In the genomic region with DNA sequence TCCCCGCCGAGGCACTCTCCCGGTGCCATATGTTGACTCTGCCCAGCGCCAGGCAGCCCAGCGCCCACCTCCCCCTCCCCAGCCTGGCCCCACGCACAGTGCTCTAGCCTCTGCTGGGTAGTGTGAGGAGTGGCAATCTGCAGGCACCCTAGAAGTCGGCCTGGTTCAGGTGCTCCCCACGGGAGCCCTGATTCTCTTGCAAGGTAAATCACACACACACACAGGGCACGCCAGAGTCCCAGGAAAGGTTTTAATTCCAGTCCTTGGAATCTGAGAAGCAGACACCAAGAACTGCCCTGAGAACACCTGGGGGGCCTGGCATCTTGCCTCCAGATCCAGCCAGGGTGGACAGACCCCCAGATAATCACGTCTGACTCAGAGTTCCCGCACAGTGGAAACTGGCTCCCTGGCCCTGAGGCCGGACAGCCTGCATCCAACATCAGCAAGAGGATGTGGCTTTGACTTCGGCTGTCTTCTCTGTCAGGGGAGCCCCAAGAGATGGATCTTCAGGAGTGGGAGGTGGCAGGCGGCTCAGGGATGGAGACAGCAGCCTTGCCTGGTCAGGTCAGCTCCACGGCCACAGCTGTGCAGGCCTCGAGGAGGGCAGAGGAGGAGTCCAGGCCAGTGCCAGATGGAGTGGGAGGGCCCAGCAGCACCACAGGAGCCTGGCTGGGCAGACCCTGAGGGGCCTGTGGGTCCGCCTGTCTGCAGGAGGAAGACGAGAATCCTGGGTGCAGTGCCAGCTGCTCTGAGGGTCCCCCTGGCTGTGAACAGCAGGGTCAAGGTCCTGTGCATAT, we compare ENCODE assay signal across 9 cellular contexts. TPM values are rescaled to one million over a fixed set of nuclear protein-coding genes. Genes with fewer than 3 reads are reported as not detected.
DNase-seq lines count a peak whose midpoint lies in the region; ATAC-seq, FAIRE-seq and TF ChIP-seq lines count a peak whose summit lies in the region.
"Had no signal": no experiment of that assay in that cellular context is flagged by ENCODE, and none has a peak within 500 bp of the region (broad histone marks: within the 10 kb centered on the region; RNA-seq: fewer than 3 reads in every experiment).

No MANE protein-coding gene starts in this region.

- ATAC-seq in activated B cell treated with CpG ODN at 0.5 μM for 24 hours (ENCODE audit: low read depth) (no peak), heart right ventricle (peak in 2 of 8 donors; percentile 1 to 9)
- ATAC-seq in stimulated activated memory B cell treated with anti-CD40 and anti-IgM and Interleukin-4, amounts not matched to agents 10 μg/mL and 1 μg/mL and 100 μg/mL, for 72 hours: no peak

- no peak overlapping the region for H3K4me3 Mint-ChIP-seq in T-helper 2 cell treated with Interferon-gamma antibody and Interleukin-4, amounts not matched to agents 5 μg/mL and 100 μg/mL, for 36 hours
- no peak overlapping the region for H3K4me3 Mint-ChIP-seq in activated B cell treated with CpG ODN at 0.5 μM for 24 hours
- H3K4me3 Mint-ChIP-seq in stimulated activated memory B cell treated with anti-CD40 and anti-IgM and Interleukin-4, amounts not matched to agents 10 μg/mL and 1 μg/mL and 100 μg/mL, for 72 hours: peak overlapping the region; percentile 76

- H3K36me3 ChIP-seq in heart right ventricle: peaks cover 2 to 79% (median 31%) of the 10 kb centered on the region in 9 donors

- no peaks in the 10 kb centered on the region for H3K27me3 Mint-ChIP-seq in T-helper 2 cell treated with Interferon-gamma antibody and Interleukin-4, amounts not matched to agents 5 μg/mL and 100 μg/mL, for 36 hours (ENCODE audit: low read depth)
- H3K27me3 Mint-ChIP-seq in activated B cell treated with CpG ODN at 0.5 μM for 24 hours: peaks cover 6% of the 10 kb centered on the region
- peaks cover 9% of the 10 kb centered on the region for H3K27me3 Mint-ChIP-seq in stimulated activated memory B cell treated with anti-CD40 and anti-IgM and Interleukin-4, amounts not matched to agents 10 μg/mL and 1 μg/mL and 100 μg/mL, for 72 hours

- CTCF ChIA-PET in activated B cell treated with CpG ODN at 0.5 μM for 24 hours (lab: Charles Lee): interaction anchor here (1.1 to 2.4 kb wide), 2 partner anchors 25 to 53 kb away, joined by 3 to 11 read pairs; no protein-coding TSS in a partner anchor

- no peak for TF ChIP-seq CTCF in activated B cell treated with CpG ODN at 0.5 μM for 24 hours (IDR thresholded peaks at IDR 0.05)
- no peak for TF ChIP-seq CTCF in heart right ventricle (IDR thresholded peaks at IDR 0.05)

- no peak overlapping the region for H3K4me3 ChIP-seq in heart right ventricle

- H3K27me3 ChIP-seq in heart right ventricle: no peaks in the 10 kb centered on the region

- H3K9me3 Mint-ChIP-seq in T-helper 2 cell treated with Interferon-gamma antibody and Interleukin-4, amounts not matched to agents 5 μg/mL and 100 μg/mL, for 36 hours: no peaks in the 10 kb centered on the region
- no peaks in the 10 kb centered on the region for H3K9me3 Mint-ChIP-seq in activated B cell treated with CpG ODN at 0.5 μM for 24 hours
- H3K9me3 Mint-ChIP-seq in stimulated activated memory B cell treated with anti-CD40 and anti-IgM and Interleukin-4, amounts not matched to agents 10 μg/mL and 1 μg/mL and 100 μg/mL, for 72 hours: no peaks in the 10 kb centered on the region

- H3K9me3 ChIP-seq in heart right ventricle: no peaks in the 10 kb centered on the region

- H3K4me1 Mint-ChIP-seq in T-helper 2 cell treated with Interferon-gamma antibody and Interleukin-4, amounts not matched to agents 5 μg/mL and 100 μg/mL, for 36 hours (ENCODE audit: low read depth): peaks cover 12% of the 10 kb centered on the region
- peaks cover 22% of the 10 kb centered on the region for H3K4me1 Mint-ChIP-seq in activated B cell treated with CpG ODN at 0.5 μM for 24 hours
- H3K4me1 Mint-ChIP-seq in stimulated activated memory B cell treated with anti-CD40 and anti-IgM and Interleukin-4, amounts not matched to agents 10 μg/mL and 1 μg/mL and 100 μg/mL, for 72 hours: peaks cover 40% of the 10 kb centered on the region

- no peak for DNase-seq in T-helper 2 cell treated with Interferon-gamma antibody and Interleukin-4, amounts not matched to agents 5 μg/mL and 100 μg/mL, for 36 hours (ENCODE audit: low spot score)
- no peak for DNase-seq in T-helper 2 cell
- DNase-seq in activated B cell treated with CpG ODN at 0.5 μM for 24 hours: no peak
- no peak for DNase-seq in heart right ventricle
- no peak for DNase-seq in DMS53 (lab: John Stamatoyannopoulos, UW)
- no peak for DNase-seq in GM19239 (ENCODE audit: insufficient read length, low spot score)
- DNase-seq in cerebellum (ENCODE audit: low spot score): no peak
- DNase-seq: left colon had no signal

- POLR2A ChIA-PET in activated B cell treated with CpG ODN at 0.5 μM for 24 hours (lab: Charles Lee): interaction anchor here (1.3 kb wide), 1 partner anchor 25 kb away, joined by 3 read pairs; no protein-coding TSS in a partner anchor

- H3K27ac ChIP-seq in heart right ventricle: peak overlapping the region in 6 of 10 donors; percentile 76 to 88 (median 82)

- peaks cover 14 to 31% (median 24%) of the 10 kb centered on the region in 9 donors for H3K4me1 ChIP-seq in heart right ventricle

- WGBS in heart right ventricle, 2 donors: 69 to 73% methylated on average over 18 of the region's 18 CpGs

- peak overlapping the region; percentile 45 for H3K27ac Mint-ChIP-seq in T-helper 2 cell treated with Interferon-gamma antibody and Interleukin-4, amounts not matched to agents 5 μg/mL and 100 μg/mL, for 36 hours
- peak overlapping the region; percentile 50 for H3K27ac Mint-ChIP-seq in activated B cell treated with CpG ODN at 0.5 μM for 24 hours
- H3K27ac Mint-ChIP-seq in stimulated activated memory B cell treated with anti-CD40 and anti-IgM and Interleukin-4, amounts not matched to agents 10 μg/mL and 1 μg/mL and 100 μg/mL, for 72 hours: peak overlapping the region; percentile 82

- no peak for FAIRE-seq in GM19239 (lab: Jason Lieb, UNC)

- intact Hi-C loops in activated B cell treated with CpG ODN at 0.5 μM for 24 hours (cut with micrococcal nuclease) (no loop called here), heart right ventricle (cut with DNase I) (no loop called here)

- H3K36me3 Mint-ChIP-seq in T-helper 2 cell treated with Interferon-gamma antibody and Interleukin-4, amounts not matched to agents 5 μg/mL and 100 μg/mL, for 36 hours (ENCODE audit: low read depth): peaks cover 13% of the 10 kb centered on the region
- peaks cover 46% of the 10 kb centered on the region for H3K36me3 Mint-ChIP-seq in activated B cell treated with CpG ODN at 0.5 μM for 24 hours (ENCODE audit: low read depth)
- peaks cover 46% of the 10 kb centered on the region for H3K36me3 Mint-ChIP-seq in stimulated activated memory B cell treated with anti-CD40 and anti-IgM and Interleukin-4, amounts not matched to agents 10 μg/mL and 1 μg/mL and 100 μg/mL, for 72 hours

RNA-seq across cellular contexts. Expression of a gene that starts 1.1 kb away (rescaled TPM):
- total RNA-seq in activated B cell treated with CpG ODN at 0.5 μM for 24 hours: 0.76 and 0.98 TPM in 2 replicates
- total RNA-seq in heart right ventricle: 1 to 10 TPM in 8 of 10 donors, under 1 TPM in 2; 0.81 to 5.3 (median 1.6) TPM
- 10 to 100 TPM in 1 of 2 donors, 1 to 10 TPM in 1; 3.9 to 10.8 TPM for polyA plus RNA-seq in heart right ventricle
- 0.64 TPM for total RNA-seq in cerebellum

RNA-seq across cellular contexts. Expression of a gene that starts 7.6 kb away (rescaled TPM):
- 56.9 and 59.2 TPM in 2 replicates for total RNA-seq in activated B cell treated with CpG ODN at 0.5 μM for 24 hours
- total RNA-seq in heart right ventricle: 10 to 100 TPM; 10.6 to 17.6 (median 12.9) TPM
- polyA plus RNA-seq in heart right ventricle: 10 to 100 TPM; 25.2 to 73.9 TPM
- 10.3 TPM for total RNA-seq in cerebellum

RNA-seq across cellular contexts. Expression of a gene that starts 10.1 kb away (rescaled TPM):
- total RNA-seq in activated B cell treated with CpG ODN at 0.5 μM for 24 hours (1.9 TPM in 2 replicates), heart right ventricle (10 to 100 TPM; 36.5 to 69.6 (median 48.1) TPM), cerebellum (42.7 TPM)
- polyA plus RNA-seq in heart right ventricle: 10 to 100 TPM; 22.3 to 45.4 TPM

RNA-seq across cellular contexts. Expression of a gene that starts 20.5 kb away (rescaled TPM):
- total RNA-seq in activated B cell treated with CpG ODN at 0.5 μM for 24 hours (0.22 TPM in 1 of 2 replicates, not detected in the other), heart right ventricle (10 to 100 TPM in 5 of 10 donors, 1 to 10 TPM in 5; 5.3 to 44.4 (median 9.1) TPM), cerebellum (5.2 TPM)
- 10 to 100 TPM in 1 of 2 donors, 1 to 10 TPM in 1; 8.6 to 35.9 TPM for polyA plus RNA-seq in heart right ventricle

RNA-seq across cellular contexts. Expression of a gene that starts 34.3 kb away (rescaled TPM):
- total RNA-seq in activated B cell treated with CpG ODN at 0.5 μM for 24 hours (13.5 and 17.1 TPM in 2 replicates), heart right ventricle (10 to 100 TPM in 3 of 10 donors, 1 to 10 TPM in 7; 7.8 to 28.0 (median 9.5) TPM), cerebellum (1.2 TPM)
- polyA plus RNA-seq in heart right ventricle: 10 to 100 TPM; 25.9 to 50.6 TPM

Comparison
In these comparisons a context has a peak if more than half of its experiments do, and no peak if none do; other contexts are left out.
1. RNA of a gene that starts 10.1 kb away (total RNA-seq): 36.5 to 69.6 TPM in heart right ventricle and 42.7 TPM in cerebellum (single experiment); 1.9 TPM in activated B cell treated with CpG ODN at 0.5 μM for 24 hours; every median in the first group is over 10 times any median in the second.
2. Peak in every context shown above with its lines, with median percentiles within 50 percentile points of each other: H3K27ac Mint-ChIP-seq.